In genomic region chr1:155126494-155127104, GRCh38 we compare ENCODE assay signal across 6 cellular contexts. TPM values are rescaled to one million over a fixed set of nuclear protein-coding genes. Genes with fewer than 3 reads are reported as not detected.
DNase-seq lines count a peak whose midpoint lies in the region; ATAC-seq and TF ChIP-seq lines count a peak whose summit lies in the region.

No MANE protein-coding gene starts in this region.

- no peaks in the 10 kb centered on the region for H3K36me3 Mint-ChIP-seq in activated naive CD8-positive, alpha-beta T cell

- H3K4me3 ChIP-seq in kidney epithelial cell (ENCODE audit: low read depth, low read length) = peak overlapping the region; percentile 17
- H3K4me3 ChIP-seq in testis = peak overlapping the region in 1 of 2 donors; percentile 58

- no peak for ATAC-seq in GM21723 (IDR thresholded peaks at IDR 0.05; ENCODE audit: unreplicated experiment)

- peaks cover 33% of the 10 kb centered on the region for H3K4me1 Mint-ChIP-seq in activated naive CD8-positive, alpha-beta T cell (ENCODE audit: low read depth)

- H3K27me3 ChIP-seq in kidney epithelial cell (ENCODE audit: control insufficient read depth, insufficient read depth, low read length) (no peaks in the 10 kb centered on the region), testis (no peaks in the 10 kb centered on the region)

- intact Hi-C loops in testis (cut with DNase I; ENCODE audit: low total_unique reads) = no loop called here

- H3K9me3 ChIP-seq in testis = no peaks in the 10 kb centered on the region

- H3K4me1 ChIP-seq in testis = peaks cover 31% of the 10 kb centered on the region

- no peaks in the 10 kb centered on the region for H3K27me3 Mint-ChIP-seq in activated naive CD8-positive, alpha-beta T cell

- no peak for TF ChIP-seq POLR2A in testis (IDR thresholded peaks at IDR 0.05)

- peak overlapping the region; percentile 90 for H3K4me3 Mint-ChIP-seq in activated naive CD8-positive, alpha-beta T cell

- DNase-seq in NCI-H524 (lab: John Stamatoyannopoulos, UW) = peak; percentile 49 to 59
- DNase-seq in NCI-H524 treated with DMSO at 0.1 percent for 48 hours (lab: John Stamatoyannopoulos, UW) = no peak
- DNase-seq in kidney epithelial cell (ENCODE audit: low read depth) = no peak
- DNase-seq in testis = peak; percentile 42

- peak overlapping the region in 1 of 2 donors; percentile 44 for H3K27ac ChIP-seq in testis

- no peak for TF ChIP-seq CTCF in kidney epithelial cell (IDR thresholded peaks at IDR 0.05; ENCODE audit: insufficient read depth, low read length, poor library complexity, severe bottlenecking)
- no peak for TF ChIP-seq CTCF in testis (IDR thresholded peaks at IDR 0.05)

- peak overlapping the region; percentile 0 for H3K27ac Mint-ChIP-seq in activated naive CD8-positive, alpha-beta T cell

- H3K36me3 ChIP-seq in kidney epithelial cell (ENCODE audit: control insufficient read depth, insufficient read depth, low read length) (no peaks in the 10 kb centered on the region), testis (ENCODE audit: low read depth, missing control alignments) (no peaks in the 10 kb centered on the region)

- 1 to 2% methylated on average over 17 to 35 of the region's 36 CpGs for WGBS in testis, 2 donors

- H3K9me3 Mint-ChIP-seq in activated naive CD8-positive, alpha-beta T cell (ENCODE audit: low read depth) = no peaks in the 10 kb centered on the region

RNA-seq across cellular contexts. Expression of gene EFNA1, which starts 1.1 kb away (rescaled TPM):
- total RNA-seq in kidney epithelial cell (126 and 166 TPM in 2 replicates), testis (10 to 100 TPM; 13.1 to 14.5 TPM)
- polyA plus RNA-seq in testis (ENCODE audit: insufficient read depth, low read depth, low replicate concordance) = 13.0 TPM

RNA-seq across cellular contexts. Expression of gene SLC50A1, which starts 9.1 kb away (rescaled TPM):
- 26.6 and 28.7 TPM in 2 replicates for total RNA-seq in kidney epithelial cell
- 10 to 100 TPM; 25.2 to 30.0 TPM for total RNA-seq in testis
- polyA plus RNA-seq in testis (ENCODE audit: insufficient read depth, low read depth, low replicate concordance) = 33.7 TPM

RNA-seq across cellular contexts. Expression of gene DPM3, which starts 13.7 kb away (rescaled TPM):
- 36.4 and 74.9 TPM in 2 replicates for total RNA-seq in kidney epithelial cell
- total RNA-seq in testis = 100 to 1,000 TPM in 1 of 2 donors, 10 to 100 TPM in 1; 69.9 to 104 TPM
- polyA plus RNA-seq in testis (ENCODE audit: insufficient read depth, low read depth, low replicate concordance) = 77.7 TPM

RNA-seq across cellular contexts. Expression of gene KRTCAP2, which starts 46.5 kb away (rescaled TPM):
- total RNA-seq in kidney epithelial cell (207 and 241 TPM in 2 replicates), testis (100 to 1,000 TPM; 242 to 255 TPM)
- polyA plus RNA-seq in testis (ENCODE audit: insufficient read depth, low read depth, low replicate concordance) = 397 TPM

RNA-seq across cellular contexts. Expression of gene TRIM46, which starts 47.0 kb away (rescaled TPM):
- total RNA-seq in kidney epithelial cell = 7.1 and 9.1 TPM in 2 replicates
- 1 to 10 TPM; 3.7 to 3.9 TPM for total RNA-seq in testis
- 4.0 TPM for polyA plus RNA-seq in testis (ENCODE audit: insufficient read depth, low read depth, low replicate concordance)

Comparison
In these comparisons a context has a peak if more than half of its experiments do, and no peak if none do; other contexts are left out.
1. DNase-seq: peak in NCI-H524 (2 of 2) and testis (single experiment); none in NCI-H524 treated with DMSO at 0.1 percent for 48 hours (single experiment) and kidney epithelial cell (single experiment).